Comparison of ENCODE assay signal across 8 cellular contexts in genomic region chr15:48541659-48542334, GRCh38.
A peak's percentile ranks its signal among the peaks of the same experiment; 100 is the strongest.
DNase-seq lines count a peak whose midpoint lies in the region; ATAC-seq lines count a peak whose summit lies in the region.

No MANE protein-coding gene starts in this region.

- H3K36me3 Mint-ChIP-seq in activated T-cell treated with anti-CD3 and anti-CD28 coated beads, Interleukin-2, amount 50 U/mL, for 4 hours (ENCODE audit: insufficient read depth), result no peaks in the 10 kb centered on the region

- ATAC-seq in GM18861 (IDR thresholded peaks at IDR 0.05; ENCODE audit: unreplicated experiment) (peak; percentile 88), HG02885 (IDR thresholded peaks at IDR 0.05; ENCODE audit: poor library complexity, unreplicated experiment) (peak; percentile 90)
- no peak for ATAC-seq in activated T-cell treated with anti-CD3 and anti-CD28 coated beads, Interleukin-2, amount 50 U/mL, for 4 hours

- H3K27me3 Mint-ChIP-seq in activated T-cell treated with anti-CD3 and anti-CD28 coated beads, Interleukin-2, amount 50 U/mL, for 4 hours (ENCODE audit: low read depth), result peaks cover 2% of the 10 kb centered on the region

- no peaks in the 10 kb centered on the region for H3K9me3 Mint-ChIP-seq in activated T-cell treated with anti-CD3 and anti-CD28 coated beads, Interleukin-2, amount 50 U/mL, for 4 hours

- DNase-seq in amniotic stem cell (lab: John Stamatoyannopoulos, UW) (peak; percentile 64), renal cortical epithelial cell (ENCODE audit: low read depth) (peak; percentile 78), NCI-H345 (lab: John Stamatoyannopoulos, UW) (no peak), UCSD-AML1 (lab: John Stamatoyannopoulos, UW; ENCODE audit: unreplicated experiment) (no peak), NCI-H2107 treated with DMSO at 0.1 percent for 48 hours (lab: John Stamatoyannopoulos, UW; ENCODE audit: unreplicated experiment) (no peak)
- DNase-seq in activated T-cell treated with anti-CD3 and anti-CD28 coated beads, Interleukin-2, amount 50 U/mL, for 4 hours, result no peak

- no peaks in the 10 kb centered on the region for H3K4me1 Mint-ChIP-seq in activated T-cell treated with anti-CD3 and anti-CD28 coated beads, Interleukin-2, amount 50 U/mL, for 4 hours (ENCODE audit: low read depth)

- H3K4me3 Mint-ChIP-seq in activated T-cell treated with anti-CD3 and anti-CD28 coated beads, Interleukin-2, amount 50 U/mL, for 4 hours, result no peak overlapping the region

Comparison
In these comparisons a context has a peak if more than half of its experiments do, and no peak if none do; other contexts are left out.
1. ATAC-seq: peak in GM18861 (single experiment) and HG02885 (single experiment); none in activated T-cell treated with anti-CD3 and anti-CD28 coated beads, Interleukin-2, amount 50 U/mL, for 4 hours (0 of 2).
2. DNase-seq: peak in amniotic stem cell (single experiment) and renal cortical epithelial cell (single experiment); none in NCI-H345 (single experiment), UCSD-AML1 (single experiment), activated T-cell treated with anti-CD3 and anti-CD28 coated beads, Interleukin-2, amount 50 U/mL, for 4 hours (single experiment) and NCI-H2107 treated with DMSO at 0.1 percent for 48 hours (single experiment).